In the genomic region with DNA sequence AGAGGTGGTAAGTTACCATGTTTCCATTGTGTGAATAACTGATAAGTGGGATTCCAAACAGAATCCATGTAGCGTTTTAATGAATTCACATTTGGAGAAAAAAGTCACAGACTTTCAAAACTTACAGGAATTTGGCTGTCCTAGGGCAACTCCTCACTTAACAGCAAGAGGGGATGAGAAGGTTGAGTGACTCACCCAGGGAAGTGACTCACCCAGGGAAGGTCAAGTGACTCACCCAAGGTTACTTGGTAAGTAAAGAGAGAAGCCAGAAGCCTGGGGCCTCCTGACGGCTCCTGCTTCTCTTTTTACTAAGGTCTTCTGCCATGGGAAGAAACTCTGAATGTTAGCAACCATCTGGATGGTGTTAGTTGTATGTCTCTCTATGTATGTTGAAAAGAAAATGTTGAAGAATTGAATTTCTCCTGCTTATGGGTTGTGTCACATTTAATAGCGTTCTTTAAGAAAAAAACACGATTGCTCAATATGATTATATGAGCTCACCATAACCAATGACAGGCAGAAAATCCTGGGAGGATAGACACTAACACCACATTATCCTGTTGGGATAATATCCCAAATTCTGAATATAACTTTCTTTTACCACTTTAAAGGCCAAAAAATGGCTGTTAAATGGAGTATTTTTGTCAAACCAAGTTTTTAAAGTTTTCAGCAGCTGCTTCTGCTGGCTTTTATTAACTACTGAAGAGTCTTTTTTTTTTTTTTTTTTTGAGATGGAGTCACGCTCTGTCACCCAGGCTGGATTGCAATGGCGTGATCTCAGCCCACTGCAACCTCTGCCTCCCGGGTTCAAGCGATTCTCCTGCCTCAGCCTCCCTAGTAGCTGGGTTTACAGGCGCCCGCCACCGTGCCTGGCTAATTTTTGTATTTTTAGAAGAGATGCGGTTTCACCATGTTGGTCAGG, we compare ENCODE assay signal across 8 cellular contexts.
A peak's percentile ranks its signal among the peaks of the same experiment; 100 is the strongest.
DNase-seq lines count a peak whose midpoint lies in the region; ATAC-seq and TF ChIP-seq lines count a peak whose summit lies in the region.

No MANE protein-coding gene starts in this region.

- H3K4me1 Mint-ChIP-seq in nephron = peaks cover 26% of the 10 kb centered on the region

- no peak overlapping the region for H3K4me3 Mint-ChIP-seq in nephron

- TF ChIP-seq CTCF in epithelial cell of esophagus (IDR thresholded peaks at IDR 0.05; ENCODE audit: insufficient read depth, low read depth, low read length, missing control alignments) (no peak), nephron (IDR thresholded peaks at IDR 0.05; ENCODE audit: unreplicated experiment in 3 of 3) (no peak)

- H3K9me3 Mint-ChIP-seq in nephron = no peaks in the 10 kb centered on the region

- no peak overlapping the region for H3K4me3 ChIP-seq in epithelial cell of esophagus (ENCODE audit: low read length)

- in situ Hi-C loops in ACHN (cut with HindIII; ENCODE audit: low pct_ligation_motif_present, low pct_unique_long_range_greater_than_20kb, low sequenced_read_pairs) = no loop called here

- peaks cover 4% of the 10 kb centered on the region for H3K36me3 Mint-ChIP-seq in nephron (ENCODE audit: low read depth)

- no peaks in the 10 kb centered on the region for H3K27me3 Mint-ChIP-seq in nephron (ENCODE audit: low read depth)

- peak; percentile 42 for ATAC-seq in GM21390 (IDR thresholded peaks at IDR 0.05; ENCODE audit: unreplicated experiment)

- H3K27ac Mint-ChIP-seq in nephron = peak overlapping the region; percentile 14 to 68 (median 32)

- DNase-seq in ACHN (peak; percentile 93), LoVo (ENCODE audit: low spot score) (peak; percentile 92), epithelial cell of esophagus (ENCODE audit: low read depth) (peak; percentile 97), stromal cell of bone marrow (ENCODE audit: low read depth) (peak; percentile 99)
- DNase-seq in activated CD4-positive, alpha-beta T cell treated with anti-CD3 and anti-CD28 coated beads, Interleukin-2, amount 50 U/mL, for 48 hours = peak; percentile 66 to 75
- DNase-seq in effector CD8-positive, alpha-beta T cell (lab: John Stamatoyannopoulos, UW) = no peak
